ENCODE assay signal across 1 cellular context in the genomic region with DNA sequence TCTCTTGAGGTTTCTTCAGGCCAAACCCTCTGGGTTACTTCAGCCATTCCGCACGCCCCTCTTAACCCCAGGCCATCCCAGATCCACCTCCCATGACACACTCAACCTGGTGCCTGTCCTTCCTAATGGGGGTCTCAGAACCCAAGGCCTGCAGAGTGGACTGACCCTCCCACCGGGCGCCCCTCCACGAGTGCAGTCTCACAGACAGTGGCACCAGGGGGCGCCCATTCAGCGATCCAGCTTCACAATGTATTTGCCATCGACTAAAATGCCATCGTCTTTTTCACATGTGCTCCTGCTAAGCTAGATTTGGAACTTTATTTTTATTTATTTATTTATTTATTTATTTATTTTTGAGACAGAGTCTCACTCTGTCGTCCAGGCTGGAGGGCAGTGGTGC.
TF ChIP-seq lines count a peak whose summit lies in the region.

No MANE protein-coding gene starts in this region.

TF ChIP-seq in IMR-90, 13 proteins besides CTCF, POLR2A, EP300 and RAD21 (continued from another document):
- TF ChIP-seq ELK1 (IDR thresholded peaks at IDR 0.05; ENCODE audit: borderline replicate concordance, low read depth, low read length) (no peak), NFE2L2 (IDR thresholded peaks at IDR 0.05; ENCODE audit: low read depth, low read length) (no peak), SMC3 (IDR thresholded peaks at IDR 0.05; ENCODE audit: low read depth, low read length) (no peak), MAZ (IDR thresholded peaks at IDR 0.05; ENCODE audit: borderline replicate concordance, low read depth, low read length) (no peak), FOS (IDR thresholded peaks at IDR 0.05; ENCODE audit: low read depth, low read length) (no peak), BHLHE40 (IDR thresholded peaks at IDR 0.05; ENCODE audit: low read depth, low read length) (no peak), MXI1 (IDR thresholded peaks at IDR 0.05; ENCODE audit: borderline replicate concordance, low read depth, low read length) (no peak), CEBPB (IDR thresholded peaks at IDR 0.05; ENCODE audit: low read depth, low read length) (no peak), USF2 (IDR thresholded peaks at IDR 0.05; ENCODE audit: low read depth, low read length) (no peak), MAFK (IDR thresholded peaks at IDR 0.05; ENCODE audit: low read depth, low read length) (no peak)
